18 cellular contexts compared by ENCODE assay signal in genomic region chr2:138391956-138392355, GRCh38.
"Had no signal": no experiment of that assay in that cellular context is flagged by ENCODE, and none has a peak within 500 bp of the region (broad histone marks: within the 10 kb centered on the region; RNA-seq: fewer than 3 reads in every experiment).

No MANE protein-coding gene starts in this region.

- H3K9me3 Mint-ChIP-seq: activated T-helper 1 cell treated with anti-CD3 and anti-CD28 coated beads, Interleukin-12 subunit alpha, Interleukin-12 subunit beta, Interleukin-2, Interleukin-4 antibody, amounts not matched to agents 30 ng/mL and 10 ng/mL and 1 ng/mL, durations not matched to agents 14 hours and 24 hours and 36 hours; T-helper 1 cell treated with Interleukin-12 subunit alpha and Interleukin-12 subunit beta and Interleukin-4 antibody, amounts not matched to agents 30 μg/mL and 1 μg/mL, for 36 hours; WTC11 had no signal

- H3K27me3 Mint-ChIP-seq: natural killer cell treated with Interleukin-12 subunit alpha and Interleukin-12 subunit beta and Interleukin-15 and Interleukin-18, amount 100 ng/mL, for 72 hours had no signal

- H3K27ac ChIP-seq: colonic mucosa, prostate gland, right lobe of liver, transverse colon had no signal

- H3K9me3 ChIP-seq: colonic mucosa, prostate gland, right lobe of liver, transverse colon had no signal

- ATAC-seq: activated CD8-positive, alpha-beta T cell treated with anti-CD3 and anti-CD28 coated beads, Interleukin-2, amount 10 ng/mL, durations not matched to agents 7 days and 5 days; natural killer cell treated with Interleukin-12 subunit alpha and Interleukin-12 subunit beta and Interleukin-15 and Interleukin-18, amount 100 ng/mL, for 72 hours; right lobe of liver; WTC11 had no signal

- H3K27ac Mint-ChIP-seq: activated CD8-positive, alpha-beta T cell treated with anti-CD3 and anti-CD28 coated beads, Interleukin-2, amount 10 ng/mL, durations not matched to agents 7 days and 5 days; activated T-helper 1 cell treated with anti-CD3 and anti-CD28 coated beads, Interleukin-12 subunit alpha, Interleukin-12 subunit beta, Interleukin-2, Interleukin-4 antibody, amounts not matched to agents 30 ng/mL and 10 ng/mL and 1 ng/mL, durations not matched to agents 14 hours and 24 hours and 36 hours; immature natural killer cell; natural killer cell treated with Interleukin-12 subunit alpha and Interleukin-12 subunit beta and Interleukin-15 and Interleukin-18, amount 100 ng/mL, for 72 hours; T-helper 1 cell treated with Interleukin-12 subunit alpha and Interleukin-12 subunit beta and Interleukin-4 antibody, amounts not matched to agents 30 μg/mL and 1 μg/mL, for 36 hours; WTC11 had no signal

- DNase-seq: activated CD4-positive, alpha-beta T cell treated with anti-CD3 and anti-CD28 coated beads for 48 hours; activated CD8-positive, alpha-beta T cell treated with anti-CD3 and anti-CD28 coated beads, Interleukin-2, amount 10 ng/mL, durations not matched to agents 7 days and 5 days; activated naive CD4-positive, alpha-beta T cell; aorta; caudate nucleus; colonic mucosa; effector CD4-positive, alpha-beta T cell; immature natural killer cell; nucleus accumbens; right lobe of liver; stimulated activated naive CD4-positive, alpha-beta T cell; substantia nigra; transverse colon had no signal

- H3K4me1 Mint-ChIP-seq: immature natural killer cell, WTC11 had no signal

- H3K36me3 ChIP-seq: colonic mucosa, prostate gland, right lobe of liver, transverse colon had no signal

- H3K4me1 ChIP-seq: colonic mucosa, prostate gland, right lobe of liver, transverse colon had no signal

- H3K4me3 Mint-ChIP-seq: activated CD8-positive, alpha-beta T cell treated with anti-CD3 and anti-CD28 coated beads, Interleukin-2, amount 10 ng/mL, durations not matched to agents 7 days and 5 days; activated T-helper 1 cell treated with anti-CD3 and anti-CD28 coated beads, Interleukin-12 subunit alpha, Interleukin-12 subunit beta, Interleukin-2, Interleukin-4 antibody, amounts not matched to agents 30 ng/mL and 10 ng/mL and 1 ng/mL, durations not matched to agents 14 hours and 24 hours and 36 hours; immature natural killer cell; natural killer cell treated with Interleukin-12 subunit alpha and Interleukin-12 subunit beta and Interleukin-15 and Interleukin-18, amount 100 ng/mL, for 72 hours; T-helper 1 cell treated with Interleukin-12 subunit alpha and Interleukin-12 subunit beta and Interleukin-4 antibody, amounts not matched to agents 30 μg/mL and 1 μg/mL, for 36 hours; WTC11 had no signal

- H3K4me3 ChIP-seq: colonic mucosa, prostate gland, right lobe of liver, transverse colon had no signal

- H3K36me3 Mint-ChIP-seq: immature natural killer cell, WTC11 had no signal

- H3K27me3 ChIP-seq: colonic mucosa, right lobe of liver, transverse colon had no signal
